22 cellular contexts compared by ENCODE assay signal in the genomic region with DNA sequence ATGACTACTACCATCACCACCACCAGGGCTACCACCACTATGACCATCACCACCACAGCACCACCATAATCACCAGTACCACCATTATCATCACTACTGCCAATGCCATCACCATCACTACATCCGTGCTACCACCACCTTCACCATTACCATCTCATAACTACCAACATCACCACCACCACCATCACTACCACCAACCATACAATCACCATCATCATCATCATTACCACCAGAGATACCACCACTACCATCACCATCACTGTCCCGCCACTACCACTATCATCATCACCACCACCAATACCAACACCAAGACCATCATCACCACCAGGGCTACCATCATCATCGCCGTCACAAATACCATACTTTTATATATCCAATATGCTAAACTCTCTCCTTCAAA.
DNase-seq lines count a peak whose midpoint lies in the region; ATAC-seq, FAIRE-seq and TF ChIP-seq lines count a peak whose summit lies in the region.
"Had no signal": no experiment of that assay in that cellular context is flagged by ENCODE, and none has a peak within 500 bp of the region (broad histone marks: within the 10 kb centered on the region; RNA-seq: fewer than 3 reads in every experiment).

No MANE protein-coding gene starts in this region.

- in situ Hi-C loops in HepG2 (cut with HindIII; ENCODE audit: extremely low pct_ligation_motif_present, low pct_unique_long_range_greater_than_20kb) = no loop called here
- in situ Hi-C loops in K562 (cut with MboI) = no loop called here

- H3K27ac ChIP-seq in HepG2 (ENCODE audit: extremely low read length, insufficient read depth, low read length) (no peak overlapping the region), right lobe of liver (no peak overlapping the region), K562 (ENCODE audit: extremely low read depth, low read depth, low read length) (no peak overlapping the region)
- H3K27ac ChIP-seq: 22Rv1, BLaER1, C4-2B had no signal

- intact Hi-C loops in HepG2 (cut with micrococcal nuclease; ENCODE audit: unreplicated experiment) = no loop called here
- intact Hi-C loops in right lobe of liver (cut with DNase I) = no loop called here
- intact Hi-C loops in K562 (cut with micrococcal nuclease) = no loop called here

- H3K36me3 ChIP-seq in HepG2 (replicated peaks in 1 of 2; ENCODE audit: control insufficient read depth in 1 of 2, insufficient read depth in 2 of 2, low read length in 2 of 2) (no peaks in the 10 kb centered on the region), right lobe of liver (no peaks in the 10 kb centered on the region), K562 (ENCODE audit: control insufficient read depth, insufficient read depth, low read length) (no peaks in the 10 kb centered on the region)
- H3K36me3 ChIP-seq: BLaER1 had no signal

- no peaks in the 10 kb centered on the region for H3K27me3 ChIP-seq in HepG2 (ENCODE audit: control insufficient read depth in 1 of 2, insufficient read depth in 2 of 2, low read length in 2 of 2)
- H3K27me3 ChIP-seq in right lobe of liver = no peaks in the 10 kb centered on the region
- peaks cover 2 to 4% of the 10 kb centered on the region in 2 experiments; a peak in 1 of 5 replicates for H3K27me3 ChIP-seq in K562 (ENCODE audit: control insufficient read depth in 2 of 2, insufficient read depth in 2 of 2, low read length in 2 of 2)
- H3K27me3 ChIP-seq: BLaER1 had no signal

- no peak for TF ChIP-seq CTCF in HepG2 (CRISPR knock-in tag; IDR thresholded peaks at IDR 0.05)
- no peak for TF ChIP-seq CTCF in right lobe of liver (IDR thresholded peaks at IDR 0.05)
- no peak for TF ChIP-seq CTCF in K562 (IDR thresholded peaks at IDR 0.05 in 2 of 3, conservative IDR thresholded peaks at IDR 0.05 in 1 of 3; ENCODE audit: insufficient read depth in 2 of 3, low read depth in 1 of 3, low read length in 3 of 3)

- no peak for DNase-seq in HepG2 (ENCODE audit: low spot score)
- no peak for DNase-seq in right lobe of liver
- no peak for DNase-seq in K562 (ENCODE audit: extremely low read depth in 1 of 4, low spot score in 3 of 4)
- no peak for DNase-seq in urothelium cell line (ENCODE audit: low spot score)
- DNase-seq in GM19240 (ENCODE audit: insufficient read length, low spot score) = no peak
- no peak for DNase-seq in SHP77 (lab: John Stamatoyannopoulos, UW)
- DNase-seq: Caco-2; CD4-positive, CD25-positive, alpha-beta regulatory T cell; CD8-positive, alpha-beta T cell; DMS153; DMS79; EL; GDM1; GOT3; H7; HCEC 1CT had no signal

- BruUV-seq in HepG2 (replicated peaks; lab: Mats Ljungman, UMichigan) (no TSS peak), K562 (replicated peaks; lab: Mats Ljungman, UMichigan) (no TSS peak)

- H2AFZ ChIP-seq in HepG2 (ENCODE audit: low read length) = no peak overlapping the region
- H2AFZ ChIP-seq in K562 (ENCODE audit: low read depth, low read length) = no peak overlapping the region

- CTCF ChIA-PET in HepG2 (lab: Yijun Ruan, JAX; ENCODE audit: low intra/inter-chr PET ratio, low total read pairs) = no interaction called here
- CTCF ChIA-PET in K562 (lab: Yijun Ruan, JAX; ENCODE audit: low intra/inter-chr PET ratio) = no interaction called here

- no peaks in the 10 kb centered on the region for H4K20me1 ChIP-seq in HepG2 (ENCODE audit: insufficient read depth, low read length)
- H4K20me1 ChIP-seq in K562 (replicated peaks; ENCODE audit: control insufficient read depth, insufficient read depth, low read length) = no peaks in the 10 kb centered on the region
- H4K20me1 ChIP-seq: BLaER1 had no signal

- no peak for TF ChIP-seq POLR2A in HepG2 (IDR thresholded peaks at IDR 0.05; ENCODE audit: insufficient read depth in 1 of 2, low read depth in 2 of 2, low read length in 2 of 2)
- no peak for TF ChIP-seq POLR2A in right lobe of liver (IDR thresholded peaks at IDR 0.05)
- no peak for TF ChIP-seq POLR2A in K562 (conservative IDR thresholded peaks at IDR 0.05)

- H3K4me2 ChIP-seq in HepG2 (ENCODE audit: low read depth, low read length) = no peak overlapping the region
- no peak overlapping the region for H3K4me2 ChIP-seq in K562 (ENCODE audit: insufficient read depth, low read length)
- H3K4me2 ChIP-seq: BLaER1 had no signal

- 89% methylated on average over 4 of the region's 4 CpGs for whole genome bisulfite sequencing in HepG2 (ENCODE audit: low lambda C conversion rate)
- 77% methylated on average over 4 of the region's 4 CpGs for WGBS in right lobe of liver (ENCODE audit: insufficient coverage, low coverage, low lambda C conversion rate, missing lambda C conversion rate)
- 0% methylated on average over 4 of the region's 4 CpGs for WGBS in K562 (ENCODE audit: insufficient coverage, low coverage, missing lambda C conversion rate)

- no peak overlapping the region for H3K4me3 ChIP-seq in HepG2 (replicated peaks in 1 of 3; ENCODE audit: insufficient read depth in 1 of 3, low read depth in 2 of 3, low read length in 3 of 3)
- H3K4me3 ChIP-seq in right lobe of liver = no peak overlapping the region
- H3K4me3 ChIP-seq in K562 = no peak overlapping the region
- H3K4me3 ChIP-seq: BLaER1, GM12878 had no signal

- TF ChIP-seq RAD21 in HepG2 (CRISPR knock-in tag; IDR thresholded peaks at IDR 0.05) = no peak
- TF ChIP-seq RAD21 in K562 (CRISPR knock-in tag; conservative IDR thresholded peaks at IDR 0.05 in 1 of 2, IDR thresholded peaks at IDR 0.05 in 1 of 2) = no peak

- ATAC-seq in HepG2 (no peak), right lobe of liver (no peak), K562 (no peak)
- ATAC-seq: CD8-positive, alpha-beta T cell; GM12878 had no signal

- TF ChIP-seq EP300 in HepG2 (IDR thresholded peaks at IDR 0.05; ENCODE audit: low read depth in 2 of 2, low read length in 2 of 2) (no peak), HepG2 (CRISPR knock-in tag; IDR thresholded peaks at IDR 0.05; ENCODE audit: borderline replicate concordance) (no peak), K562 (IDR thresholded peaks at IDR 0.05; ENCODE audit: low read length) (no peak)

- no peak for FAIRE-seq in HepG2 (lab: Jason Lieb, UNC)
- FAIRE-seq in K562 (lab: Jason Lieb, UNC) = no peak
- FAIRE-seq in urothelium cell line (lab: Jason Lieb, UNC) = peak; percentile 72
- FAIRE-seq: A204.1, GM12878, GM18507 had no signal

- H3K9me3 ChIP-seq in HepG2 (ENCODE audit: low read length) = peaks cover 4% of the 10 kb centered on the region; the same call in 1 of the 2 replicates
- no peaks in the 10 kb centered on the region for H3K9me3 ChIP-seq in right lobe of liver
- H3K9me3 ChIP-seq in K562 (replicated peaks; ENCODE audit: control insufficient read depth, insufficient read depth, low read depth, low read length) = no peaks in the 10 kb centered on the region
- H3K9me3 ChIP-seq: BLaER1, Caco-2 had no signal

- H3K79me2 ChIP-seq in HepG2 (ENCODE audit: insufficient read depth, low read length) (no peaks in the 10 kb centered on the region), K562 (ENCODE audit: control insufficient read depth, insufficient read depth, low read length) (no peaks in the 10 kb centered on the region)

- POLR2A ChIA-PET in HepG2 (lab: Yijun Ruan, JAX) = no interaction called here
- POLR2A ChIA-PET in K562 (lab: Yijun Ruan, JAX) = no interaction called here

- no peaks in the 10 kb centered on the region for H3K9me1 ChIP-seq in K562 (ENCODE audit: control insufficient read depth, insufficient read depth, low read length)

- H3K9ac ChIP-seq in HepG2 (ENCODE audit: insufficient read depth, low read depth, low read length) = no peak overlapping the region
- H3K9ac ChIP-seq in K562 (ENCODE audit: insufficient read depth in 1 of 2, low read depth in 2 of 2, low read length in 2 of 2) = no peak overlapping the region
- H3K9ac ChIP-seq: BLaER1 had no signal

- no peaks in the 10 kb centered on the region for H3K4me1 ChIP-seq in HepG2 (ENCODE audit: insufficient read depth, low read length)
- H3K4me1 ChIP-seq in right lobe of liver = no peaks in the 10 kb centered on the region
- no peaks in the 10 kb centered on the region for H3K4me1 ChIP-seq in K562 (replicated peaks in 1 of 2; ENCODE audit: control insufficient read depth in 2 of 2, insufficient read depth in 2 of 2, low read length in 2 of 2)
- H3K4me1 ChIP-seq: BLaER1 had no signal

TF ChIP-seq in HepG2, 621 proteins besides CTCF, POLR2A, EP300 and RAD21 (continues in another document):
- TF ChIP-seq NONO (IDR thresholded peaks at IDR 0.05) (peak; percentile 72; the same call in 1 of the 2 replicates), NONO (CRISPR knock-in tag; conservative IDR thresholded peaks at IDR 0.05) (no peak), SMARCC2 (IDR thresholded peaks at IDR 0.05) (no peak), CREB1 (IDR thresholded peaks at IDR 0.05) (peak; percentile 86), CREB1 (CRISPR knock-in tag; IDR thresholded peaks at IDR 0.05) (no peak), FOXK2 (IDR thresholded peaks at IDR 0.05) (no peak)

TF ChIP-seq in K562, 482 proteins besides CTCF, POLR2A, EP300 and RAD21:
- TF ChIP-seq, protein P1, sequence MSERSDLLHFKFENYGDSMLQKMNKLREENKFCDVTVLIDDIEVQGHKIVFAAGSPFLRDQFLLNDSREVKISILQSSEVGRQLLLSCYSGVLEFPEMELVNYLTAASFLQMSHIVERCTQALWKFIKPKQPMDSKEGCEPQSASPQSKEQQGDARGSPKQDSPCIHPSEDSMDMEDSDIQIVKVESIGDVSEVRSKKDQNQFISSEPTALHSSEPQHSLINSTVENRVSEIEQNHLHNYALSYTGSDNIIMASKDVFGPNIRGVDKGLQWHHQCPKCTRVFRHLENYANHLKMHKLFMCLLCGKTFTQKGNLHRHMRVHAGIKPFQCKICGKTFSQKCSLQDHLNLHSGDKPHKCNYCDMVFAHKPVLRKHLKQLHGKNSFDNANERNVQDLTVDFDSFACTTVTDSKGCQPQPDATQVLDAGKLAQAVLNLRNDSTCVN (CRISPR knock-in tag; IDR thresholded peaks at IDR 0.05) = peak; percentile 91
- TF ChIP-seq, protein P2, sequence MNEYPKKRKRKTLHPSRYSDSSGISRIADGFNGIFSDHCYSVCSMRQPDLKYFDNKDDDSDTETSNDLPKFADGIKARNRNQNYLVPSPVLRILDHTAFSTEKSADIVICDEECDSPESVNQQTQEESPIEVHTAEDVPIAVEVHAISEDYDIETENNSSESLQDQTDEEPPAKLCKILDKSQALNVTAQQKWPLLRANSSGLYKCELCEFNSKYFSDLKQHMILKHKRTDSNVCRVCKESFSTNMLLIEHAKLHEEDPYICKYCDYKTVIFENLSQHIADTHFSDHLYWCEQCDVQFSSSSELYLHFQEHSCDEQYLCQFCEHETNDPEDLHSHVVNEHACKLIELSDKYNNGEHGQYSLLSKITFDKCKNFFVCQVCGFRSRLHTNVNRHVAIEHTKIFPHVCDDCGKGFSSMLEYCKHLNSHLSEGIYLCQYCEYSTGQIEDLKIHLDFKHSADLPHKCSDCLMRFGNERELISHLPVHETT (CRISPR knock-in tag; conservative IDR thresholded peaks at IDR 0.05 in 1 of 2, IDR thresholded peaks at IDR 0.05 in 1 of 2) = no peak
